Comparison of ENCODE assay signal across 6 cellular contexts in the genomic region with DNA sequence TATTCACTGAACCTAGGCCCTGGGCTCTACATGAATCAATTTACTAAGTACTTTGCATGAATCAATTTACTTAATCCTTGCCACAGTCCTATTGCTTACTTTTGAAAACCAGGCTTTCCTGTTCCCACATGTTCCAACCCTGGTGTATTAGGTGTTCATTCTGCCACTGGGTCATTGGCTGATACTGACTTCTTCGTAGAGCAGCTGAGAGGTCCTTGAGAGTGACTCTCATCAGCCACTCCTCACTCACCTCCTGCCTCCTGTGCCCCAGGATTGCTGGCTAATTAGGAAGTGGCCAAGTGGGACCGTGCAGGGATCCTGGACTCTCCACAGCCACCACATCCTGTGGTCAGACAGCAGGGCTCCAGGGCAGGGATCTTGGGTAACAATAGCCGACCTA.
DNase-seq lines count a peak whose midpoint lies in the region; ATAC-seq, FAIRE-seq and TF ChIP-seq lines count a peak whose summit lies in the region.
"Not testable (repeated sequence)": the region's sequence is repeated elsewhere in the genome, so short reads cannot be mapped to it uniquely, and the experiment has no call there.

No MANE protein-coding gene starts in this region.

- not testable (repeated sequence) for H3K4me3 ChIP-seq in astrocyte (ENCODE audit: insufficient read depth, low read depth, low read length); left lung; lower lobe of right lung

- H3K4me3 Mint-ChIP-seq in astrocyte (ENCODE audit: unreplicated experiment), result not testable (repeated sequence)

- H3K27ac Mint-ChIP-seq in astrocyte (ENCODE audit: unreplicated experiment), result not testable (repeated sequence)

- FAIRE-seq in GM12891 (lab: Jason Lieb, UNC) (peak; percentile 20), GM18507 (lab: Jason Lieb, UNC) (peak; percentile 65), astrocyte (lab: Jason Lieb, UNC) (peak; percentile 55)

- TF ChIP-seq POLR2A in GM12891 (IDR thresholded peaks at IDR 0.05; ENCODE audit: low read depth, low read length), result not testable (repeated sequence)

- not testable (repeated sequence) for H3K27me3 ChIP-seq in astrocyte (ENCODE audit: insufficient read depth, low read length); left lung; lower lobe of right lung (ENCODE audit: low read depth)

- H3K4me2 ChIP-seq in astrocyte (ENCODE audit: low read length), result not testable (repeated sequence)

- H3K27ac ChIP-seq in astrocyte (ENCODE audit: low read depth, low read length); left lung; lower lobe of right lung: not testable (repeated sequence)

- H2AFZ ChIP-seq in astrocyte (ENCODE audit: low read depth, low read length), result not testable (repeated sequence)

- H3K79me2 ChIP-seq in astrocyte (ENCODE audit: insufficient read depth, low read length), result not testable (repeated sequence)

- TF ChIP-seq CTCF in astrocyte (IDR thresholded peaks at IDR 0.05; ENCODE audit: insufficient read depth, low read depth, low read length); left lung (IDR thresholded peaks at IDR 0.05); lower lobe of right lung (IDR thresholded peaks at IDR 0.05); omental fat pad (IDR thresholded peaks at IDR 0.05): not testable (repeated sequence)

- not testable (repeated sequence) for H3K36me3 Mint-ChIP-seq in astrocyte (ENCODE audit: low read depth, unreplicated experiment)

- H3K4me1 Mint-ChIP-seq in astrocyte (ENCODE audit: low read depth, unreplicated experiment), result not testable (repeated sequence)

- not testable (repeated sequence) for H3K36me3 ChIP-seq in astrocyte (ENCODE audit: insufficient read depth, low read length); left lung; lower lobe of right lung

- not testable (repeated sequence) for H4K20me1 ChIP-seq in astrocyte (ENCODE audit: insufficient read depth, low read length)

- intact Hi-C loops in left lung (cut with DNase I); lower lobe of right lung (cut with DNase I): not testable (repeated sequence)

- H3K4me1 ChIP-seq in astrocyte (ENCODE audit: insufficient read depth, low read length); left lung; lower lobe of right lung: not testable (repeated sequence)

- not testable (repeated sequence) for H3K9me3 ChIP-seq in astrocyte (ENCODE audit: insufficient read depth, low read depth, low read length); left lung; lower lobe of right lung

- H3K9ac ChIP-seq in astrocyte (ENCODE audit: low read length), result not testable (repeated sequence)

- not testable (repeated sequence) for DNase-seq in GM12891 (ENCODE audit: insufficient read length, low spot score); GM18507 (ENCODE audit: extremely low spot score, insufficient read length, low read depth); astrocyte (ENCODE audit: low read depth); left lung; lower lobe of right lung; omental fat pad (ENCODE audit: low spot score)

- ATAC-seq in left lung (peak; percentile 79), lower lobe of right lung (peak; percentile 48 to 69), omental fat pad (ENCODE audit: low FRiP score) (peak; percentile 6)

- H3K9me3 Mint-ChIP-seq in astrocyte (ENCODE audit: unreplicated experiment), result not testable (repeated sequence)

- not testable (repeated sequence) for H3K27me3 Mint-ChIP-seq in astrocyte (ENCODE audit: low read depth, unreplicated experiment)

Comparison
In these comparisons a context has a peak if more than half of its experiments do, and no peak if none do; other contexts are left out.
1. ATAC-seq: peak in every context shown above with its lines; median percentile 79 in left lung; 58 in lower lobe of right lung; 6 in omental fat pad.